ENCODE assay signal across 9 cellular contexts in the genomic region with DNA sequence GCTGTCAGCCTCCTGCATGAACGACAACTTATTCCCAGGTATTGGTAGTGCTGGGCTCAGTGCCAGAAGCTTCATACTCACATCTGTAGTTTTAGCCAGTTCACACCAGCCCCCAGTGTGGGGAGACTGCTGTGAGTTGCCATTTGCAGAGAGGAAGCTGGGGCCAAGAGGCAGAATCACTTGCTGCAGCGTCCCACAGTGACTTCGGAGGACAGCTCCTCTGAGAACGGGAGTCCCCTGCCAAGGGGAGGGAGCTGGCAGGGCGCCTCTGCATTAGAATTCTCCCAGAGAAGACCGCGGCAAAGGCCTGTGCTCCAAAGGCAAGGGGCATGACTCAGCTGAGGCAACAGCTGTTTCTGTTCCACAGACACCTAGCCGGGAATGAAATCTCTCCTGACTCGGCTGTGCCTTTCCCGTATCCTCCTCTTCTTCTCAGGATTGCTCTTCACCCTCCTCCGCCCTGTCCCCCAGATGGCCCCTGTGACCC. TPM values are rescaled to one million over a fixed set of nuclear protein-coding genes. Genes with fewer than 3 reads are reported as not detected.
DNase-seq lines count a peak whose midpoint lies in the region; FAIRE-seq lines count a peak whose summit lies in the region.
"Had no signal": no experiment of that assay in that cellular context is flagged by ENCODE, and none has a peak within 500 bp of the region (broad histone marks: within the 10 kb centered on the region; RNA-seq: fewer than 3 reads in every experiment).

No MANE protein-coding gene starts in this region.

- H3K27ac ChIP-seq in substantia nigra (ENCODE audit: low read depth, low read length, poor library complexity, severe bottlenecking) (peak overlapping the region; percentile 86), small intestine (ENCODE audit: low read depth in 1 of 2, low read length in 1 of 2) (no peak overlapping the region)

- H3K4me3 Mint-ChIP-seq in T-helper 2 cell treated with Interferon-gamma antibody and Interleukin-4, amounts not matched to agents 5 μg/mL and 100 μg/mL, for 36 hours, result no peak overlapping the region
- H3K4me3 Mint-ChIP-seq: naive B cell had no signal

- H3K4me1 Mint-ChIP-seq in T-helper 2 cell treated with Interferon-gamma antibody and Interleukin-4, amounts not matched to agents 5 μg/mL and 100 μg/mL, for 36 hours (ENCODE audit: low read depth), result peaks cover 26% of the 10 kb centered on the region
- H3K4me1 Mint-ChIP-seq: naive B cell had no signal

- FAIRE-seq in small intestine (lab: Jason Lieb, UNC), result no peak

- H3K27ac Mint-ChIP-seq in T-helper 2 cell treated with Interferon-gamma antibody and Interleukin-4, amounts not matched to agents 5 μg/mL and 100 μg/mL, for 36 hours, result no peak overlapping the region
- H3K27ac Mint-ChIP-seq: naive B cell had no signal

- DNase-seq in NCI-H2029 (lab: John Stamatoyannopoulos, UW) (peak; percentile 19), NCI-H2029 treated with DMSO at 0.1 percent for 48 hours (lab: John Stamatoyannopoulos, UW) (no peak), HT-29 (ENCODE audit: low spot score) (peak; percentile 63), amniotic epithelial cell (ENCODE audit: low read depth) (peak; percentile 5), hypothalamus (lab: John Stamatoyannopoulos, UW) (peak in 45 of 51 donors; percentile 8 to 94 (median 78)), substantia nigra (lab: John Stamatoyannopoulos, UW) (peak in 46 of 49 donors; percentile 40 to 92 (median 83)), small intestine (no peak)
- DNase-seq in T-helper 2 cell treated with Interferon-gamma antibody and Interleukin-4, amounts not matched to agents 5 μg/mL and 100 μg/mL, for 36 hours (ENCODE audit: low spot score), result no peak
- DNase-seq: naive B cell had no signal

- peaks cover 47% of the 10 kb centered on the region for H3K36me3 Mint-ChIP-seq in T-helper 2 cell treated with Interferon-gamma antibody and Interleukin-4, amounts not matched to agents 5 μg/mL and 100 μg/mL, for 36 hours (ENCODE audit: low read depth)

- no peaks in the 10 kb centered on the region for H3K4me1 ChIP-seq in small intestine (ENCODE audit: control insufficient read depth in 2 of 2, insufficient read depth in 1 of 2, low read depth in 1 of 2, low read length in 1 of 2)

- H3K9me3 Mint-ChIP-seq in T-helper 2 cell treated with Interferon-gamma antibody and Interleukin-4, amounts not matched to agents 5 μg/mL and 100 μg/mL, for 36 hours, result no peaks in the 10 kb centered on the region

- H3K27me3 ChIP-seq in small intestine (ENCODE audit: control insufficient read depth in 2 of 2, insufficient read depth in 2 of 2, low read length in 2 of 2), result peaks cover 2% of the 10 kb centered on the region in 2 donors

- no peaks in the 10 kb centered on the region for H3K27me3 Mint-ChIP-seq in T-helper 2 cell treated with Interferon-gamma antibody and Interleukin-4, amounts not matched to agents 5 μg/mL and 100 μg/mL, for 36 hours (ENCODE audit: low read depth)

- H3K4me3 ChIP-seq in small intestine (ENCODE audit: low read depth in 1 of 2, low read length in 2 of 2), result no peak overlapping the region

- no peaks in the 10 kb centered on the region for H3K9me3 ChIP-seq in small intestine (ENCODE audit: control insufficient read depth, low read depth)

- WGBS in small intestine, 3 donors, result 9 to 22% (median 15%) methylated on average over 11 of the region's 11 CpGs

- H3K36me3 ChIP-seq in small intestine (ENCODE audit: control insufficient read depth in 2 of 2, insufficient read depth in 2 of 2, low read length in 2 of 2), result no peaks in the 10 kb centered on the region

RNA-seq across cellular contexts. Expression of gene MAL, which starts 17.8 kb away (rescaled TPM):
- not detected in 2 replicates for total RNA-seq in HT-29 (2014; rRNA removed; shearing (Covaris generic))
- 1 to 10 TPM; 1.6 to 3.8 (median 1.6) TPM for polyA plus RNA-seq in small intestine

Comparison
In these comparisons a context has a peak if more than half of its experiments do, and no peak if none do; other contexts are left out.
1. DNase-seq: peak in NCI-H2029 (single experiment), HT-29 (single experiment), amniotic epithelial cell (single experiment), hypothalamus (45 of 51) and substantia nigra (46 of 49); none in NCI-H2029 treated with DMSO at 0.1 percent for 48 hours (single experiment), T-helper 2 cell treated with Interferon-gamma antibody and Interleukin-4, amounts not matched to agents 5 μg/mL and 100 μg/mL, for 36 hours (single experiment) and small intestine (single experiment).